ENCODE assay signal across 29 cellular contexts in genomic region chr2:71370015-71370414, GRCh38.
"Had no signal": no experiment of that assay in that cellular context is flagged by ENCODE, and none has a peak within 500 bp of the region (broad histone marks: within the 10 kb centered on the region; RNA-seq: fewer than 3 reads in every experiment).

No MANE protein-coding gene starts in this region.

- DNase-seq: activated CD4-positive, alpha-beta memory T cell treated with anti-CD3 and anti-CD28 coated beads, Interleukin-2, amount 10 ng/mL, durations not matched to agents 7 days and 5 days; activated CD4-positive, alpha-beta T cell treated with anti-CD3 and anti-CD28 coated beads for 36 hours; activated CD4-positive, alpha-beta T cell treated with anti-CD3 and anti-CD28 coated beads, Interleukin-2, amount 10 ng/mL, durations not matched to agents 7 days and 5 days; activated CD4-positive, alpha-beta T cell treated with anti-CD3 and anti-CD28 coated beads, Interleukin-2, amount 50 U/mL, for 4 hours; activated CD4-positive, CD25-positive, alpha-beta regulatory T cell; activated CD4-positive, CD25-positive, alpha-beta regulatory T cell treated with anti-CD3 and anti-CD28 coated beads, Interleukin-2, amount 50 U/mL, for 72 hours; activated CD8-positive, alpha-beta memory T cell treated with anti-CD3 and anti-CD28 coated beads, Interleukin-2, amount 50 U/mL, for 48 hours; activated gamma-delta T cell; activated naive CD4-positive, alpha-beta T cell; activated naive CD4-positive, alpha-beta T cell treated with anti-CD3 and anti-CD28 coated beads, Interleukin-2, amount 10 ng/mL, durations not matched to agents 7 days and 5 days; activated naive CD8-positive, alpha-beta T cell treated with anti-CD3 and anti-CD28 coated beads, Interleukin-2, amount 10 ng/mL, durations not matched to agents 7 days and 5 days; activated T-cell treated with anti-CD3 and anti-CD28 coated beads for 4 hours; activated T-cell treated with anti-CD3 and anti-CD28 coated beads, Interleukin-2, amount 50 U/mL, for 24 hours; activated T-cell treated with anti-CD3 and anti-CD28 coated beads, Interleukin-2, amount 50 U/mL, for 72 hours; central memory CD4-positive, alpha-beta T cell; cerebellar nuclear complex; colonic mucosa; effector CD8-positive, alpha-beta T cell; esophagus squamous epithelium; foreskin melanocyte; T-helper 1 cell; T-helper 2 cell had no signal

- H3K27me3 Mint-ChIP-seq: activated CD4-positive, alpha-beta memory T cell treated with anti-CD3 and anti-CD28 coated beads, Interleukin-2, amount 10 ng/mL, durations not matched to agents 7 days and 5 days; activated CD4-positive, alpha-beta T cell treated with anti-CD3 and anti-CD28 coated beads for 36 hours; activated CD4-positive, alpha-beta T cell treated with anti-CD3 and anti-CD28 coated beads, Interleukin-2, amount 10 ng/mL, durations not matched to agents 7 days and 5 days; activated naive CD4-positive, alpha-beta T cell treated with anti-CD3 and anti-CD28 coated beads, Interleukin-2, amount 10 ng/mL, durations not matched to agents 7 days and 5 days; activated naive CD8-positive, alpha-beta T cell treated with anti-CD3 and anti-CD28 coated beads, Interleukin-2, amount 10 ng/mL, durations not matched to agents 7 days and 5 days; activated T-cell treated with anti-CD3 and anti-CD28 coated beads, Interleukin-2, amount 50 U/mL, for 24 hours; brain had no signal

- H3K9me3 ChIP-seq: ascending aorta, breast epithelium, colonic mucosa, esophagus squamous epithelium, gastroesophageal sphincter had no signal

- H3K4me1 ChIP-seq: ascending aorta, breast epithelium, colonic mucosa, esophagus squamous epithelium, gastroesophageal sphincter had no signal

- H3K4me3 ChIP-seq: ascending aorta, breast epithelium, cardiac muscle cell, colonic mucosa, esophagus squamous epithelium, gastroesophageal sphincter had no signal

- H3K4me3 Mint-ChIP-seq: activated CD4-positive, alpha-beta memory T cell treated with anti-CD3 and anti-CD28 coated beads, Interleukin-2, amount 10 ng/mL, durations not matched to agents 7 days and 5 days; activated CD4-positive, alpha-beta T cell treated with anti-CD3 and anti-CD28 coated beads for 36 hours; activated CD4-positive, alpha-beta T cell treated with anti-CD3 and anti-CD28 coated beads, Interleukin-2, amount 10 ng/mL, durations not matched to agents 7 days and 5 days; activated naive CD4-positive, alpha-beta T cell treated with anti-CD3 and anti-CD28 coated beads, Interleukin-2, amount 10 ng/mL, durations not matched to agents 7 days and 5 days; activated naive CD8-positive, alpha-beta T cell treated with anti-CD3 and anti-CD28 coated beads, Interleukin-2, amount 10 ng/mL, durations not matched to agents 7 days and 5 days; activated T-cell treated with anti-CD3 and anti-CD28 coated beads, Interleukin-2, amount 50 U/mL, for 24 hours; activated T-cell treated with anti-CD3 and anti-CD28 coated beads, Interleukin-2, amount 50 U/mL, for 72 hours; brain had no signal

- H3K9me3 Mint-ChIP-seq: activated CD4-positive, alpha-beta memory T cell treated with anti-CD3 and anti-CD28 coated beads, Interleukin-2, amount 10 ng/mL, durations not matched to agents 7 days and 5 days; activated CD4-positive, alpha-beta T cell treated with anti-CD3 and anti-CD28 coated beads, Interleukin-2, amount 10 ng/mL, durations not matched to agents 7 days and 5 days; activated naive CD4-positive, alpha-beta T cell treated with anti-CD3 and anti-CD28 coated beads, Interleukin-2, amount 10 ng/mL, durations not matched to agents 7 days and 5 days; activated naive CD4-positive, alpha-beta T cell treated with anti-CD3 and anti-CD28 coated beads, Interleukin-2, amount 50 U/mL, for 72 hours; activated naive CD8-positive, alpha-beta T cell treated with anti-CD3 and anti-CD28 coated beads, Interleukin-2, amount 10 ng/mL, durations not matched to agents 7 days and 5 days; activated T-cell treated with anti-CD3 and anti-CD28 coated beads, Interleukin-2, amount 50 U/mL, for 24 hours; activated T-cell treated with anti-CD3 and anti-CD28 coated beads, Interleukin-2, amount 50 U/mL, for 72 hours; brain had no signal

- ATAC-seq: activated CD4-positive, alpha-beta T cell treated with anti-CD3 and anti-CD28 coated beads for 36 hours; activated naive CD4-positive, alpha-beta T cell treated with anti-CD3 and anti-CD28 coated beads, Interleukin-2, amount 50 U/mL, for 72 hours; activated T-cell treated with anti-CD3 and anti-CD28 coated beads, Interleukin-2, amount 50 U/mL, for 72 hours; gastroesophageal sphincter had no signal

- H3K27ac ChIP-seq: ascending aorta, breast epithelium, cardiac muscle cell, colonic mucosa, epithelial cell of prostate, esophagus squamous epithelium, gastroesophageal sphincter had no signal

- H3K4me1 Mint-ChIP-seq: activated CD4-positive, alpha-beta memory T cell treated with anti-CD3 and anti-CD28 coated beads, Interleukin-2, amount 10 ng/mL, durations not matched to agents 7 days and 5 days; activated CD4-positive, alpha-beta T cell treated with anti-CD3 and anti-CD28 coated beads, Interleukin-2, amount 10 ng/mL, durations not matched to agents 7 days and 5 days; activated naive CD4-positive, alpha-beta T cell treated with anti-CD3 and anti-CD28 coated beads, Interleukin-2, amount 10 ng/mL, durations not matched to agents 7 days and 5 days; activated naive CD8-positive, alpha-beta T cell treated with anti-CD3 and anti-CD28 coated beads, Interleukin-2, amount 10 ng/mL, durations not matched to agents 7 days and 5 days had no signal

- H3K27ac Mint-ChIP-seq: activated CD4-positive, alpha-beta memory T cell treated with anti-CD3 and anti-CD28 coated beads, Interleukin-2, amount 10 ng/mL, durations not matched to agents 7 days and 5 days; activated CD4-positive, alpha-beta T cell treated with anti-CD3 and anti-CD28 coated beads for 36 hours; activated CD4-positive, alpha-beta T cell treated with anti-CD3 and anti-CD28 coated beads, Interleukin-2, amount 10 ng/mL, durations not matched to agents 7 days and 5 days; activated naive CD4-positive, alpha-beta T cell treated with anti-CD3 and anti-CD28 coated beads, Interleukin-2, amount 10 ng/mL, durations not matched to agents 7 days and 5 days; activated naive CD4-positive, alpha-beta T cell treated with anti-CD3 and anti-CD28 coated beads, Interleukin-2, amount 50 U/mL, for 72 hours; activated naive CD8-positive, alpha-beta T cell treated with anti-CD3 and anti-CD28 coated beads, Interleukin-2, amount 10 ng/mL, durations not matched to agents 7 days and 5 days; activated T-cell treated with anti-CD3 and anti-CD28 coated beads, Interleukin-2, amount 50 U/mL, for 24 hours; activated T-cell treated with anti-CD3 and anti-CD28 coated beads, Interleukin-2, amount 50 U/mL, for 72 hours; brain had no signal

- H3K27me3 ChIP-seq: ascending aorta, breast epithelium, cardiac muscle cell, colonic mucosa, esophagus squamous epithelium, gastroesophageal sphincter had no signal
